Comparison of ENCODE assay signal across 19 cellular contexts in genomic region chr2:187078297-187078696, GRCh38.
A peak's percentile ranks its signal among the peaks of the same experiment; 100 is the strongest.
DNase-seq lines count a peak whose midpoint lies in the region; ATAC-seq and TF ChIP-seq lines count a peak whose summit lies in the region.
"Had no signal": no experiment of that assay in that cellular context is flagged by ENCODE, and none has a peak within 500 bp of the region (broad histone marks: within the 10 kb centered on the region; RNA-seq: fewer than 3 reads in every experiment).

No MANE protein-coding gene starts in this region.

- peak; percentile 21 to 53 for ATAC-seq in left cardiac atrium
- peak; percentile 63 for ATAC-seq in foreskin keratinocyte
- ATAC-seq in HG02623 (IDR thresholded peaks at IDR 0.05; ENCODE audit: unreplicated experiment) = no peak
- ATAC-seq in stimulated activated naive B cell treated with anti-CD40 and anti-IgM and Interleukin-4, amounts not matched to agents 10 μg/mL and 1 μg/mL and 100 μg/mL, for 72 hours (replicated peaks) = no peak

- no peak overlapping the region for H3K27ac Mint-ChIP-seq in stimulated activated naive B cell treated with anti-CD40 and anti-IgM and Interleukin-4, amounts not matched to agents 10 μg/mL and 1 μg/mL and 100 μg/mL, for 72 hours
- H3K27ac Mint-ChIP-seq: activated naive CD4-positive, alpha-beta T cell treated with anti-CD3 and anti-CD28 coated beads for 36 hours; memory B cell had no signal

- H3K4me1 ChIP-seq in adipocyte (ENCODE audit: control insufficient read depth, insufficient read depth, low read length) (peaks cover 35% of the 10 kb centered on the region), foreskin keratinocyte (no peaks in the 10 kb centered on the region), ovary (ENCODE audit: insufficient read depth) (no peaks in the 10 kb centered on the region)
- H3K4me1 ChIP-seq: Caco-2, spleen had no signal

- TF ChIP-seq EP300 in ovary (IDR thresholded peaks at IDR 0.05) = no peak

- no peaks in the 10 kb centered on the region for H3K27me3 Mint-ChIP-seq in stimulated activated naive B cell treated with anti-CD40 and anti-IgM and Interleukin-4, amounts not matched to agents 10 μg/mL and 1 μg/mL and 100 μg/mL, for 72 hours
- H3K27me3 Mint-ChIP-seq: memory B cell had no signal

- peak overlapping the region; percentile 58 for H3K9ac ChIP-seq in adipocyte (ENCODE audit: low read length)

- no peak for DNase-seq in left cardiac atrium
- DNase-seq in cardiac septum (ENCODE audit: low spot score) = no peak
- peak; percentile 53 for DNase-seq in adipocyte (ENCODE audit: low read depth)
- DNase-seq in foreskin keratinocyte = peak in 1 of 2 donors; percentile 23
- DNase-seq in stromal cell of bone marrow (ENCODE audit: low read depth) = peak; percentile 8
- DNase-seq in ovary = no peak
- DNase-seq in stimulated activated naive B cell treated with anti-CD40 and anti-IgM and Interleukin-4, amounts not matched to agents 10 μg/mL and 1 μg/mL and 100 μg/mL, for 72 hours = no peak
- DNase-seq: ACHN; activated CD4-positive, CD25-positive, alpha-beta regulatory T cell treated with anti-CD3 and anti-CD28 coated beads, Interleukin-2, amount 50 U/mL, for 72 hours; activated CD8-positive, alpha-beta memory T cell treated with anti-CD3 and anti-CD28 coated beads, Interleukin-2, amount 50 U/mL, for 4 hours; activated naive CD4-positive, alpha-beta T cell treated with anti-CD3 and anti-CD28 coated beads for 36 hours; Caco-2; NCI-H1048; spleen; substantia nigra; SW 1271 had no signal

- no peak overlapping the region for H3K4me3 ChIP-seq in adipocyte (ENCODE audit: low read length)
- H3K4me3 ChIP-seq in ovary = no peak overlapping the region
- H3K4me3 ChIP-seq: spleen had no signal

- TF ChIP-seq CTCF in foreskin keratinocyte (conservative IDR thresholded peaks at IDR 0.05) (no peak), ovary (IDR thresholded peaks at IDR 0.05) (no peak)

- intact Hi-C loops in left cardiac atrium (cut with DNase I) (no loop called here), cardiac septum (cut with DNase I) (no loop called here), ovary (cut with DNase I) (no loop called here)

- TF ChIP-seq POLR2A in ovary (IDR thresholded peaks at IDR 0.05) = no peak

- no peaks in the 10 kb centered on the region for H3K36me3 Mint-ChIP-seq in stimulated activated naive B cell treated with anti-CD40 and anti-IgM and Interleukin-4, amounts not matched to agents 10 μg/mL and 1 μg/mL and 100 μg/mL, for 72 hours
- H3K36me3 Mint-ChIP-seq: memory B cell had no signal

- H3K27ac ChIP-seq in foreskin keratinocyte = no peak overlapping the region
- no peak overlapping the region for H3K27ac ChIP-seq in ovary
- H3K27ac ChIP-seq: epithelial cell of prostate, spleen had no signal

- H3K9me3 Mint-ChIP-seq in stimulated activated naive B cell treated with anti-CD40 and anti-IgM and Interleukin-4, amounts not matched to agents 10 μg/mL and 1 μg/mL and 100 μg/mL, for 72 hours = no peaks in the 10 kb centered on the region
- H3K9me3 Mint-ChIP-seq: activated naive CD4-positive, alpha-beta T cell treated with anti-CD3 and anti-CD28 coated beads for 36 hours; memory B cell had no signal

- 46 to 53% (median 48%) methylated on average over 1 of the region's 1 CpG for WGBS in ovary, 3 donors

- H3K36me3 ChIP-seq in adipocyte (ENCODE audit: control insufficient read depth, insufficient read depth, low read length, severe bottlenecking) (no peaks in the 10 kb centered on the region), ovary (no peaks in the 10 kb centered on the region)
- H3K36me3 ChIP-seq: spleen had no signal

- H3K27me3 ChIP-seq in adipocyte (replicated peaks; ENCODE audit: control insufficient read depth, insufficient read depth, low read length) (no peaks in the 10 kb centered on the region), foreskin keratinocyte (no peaks in the 10 kb centered on the region), ovary (no peaks in the 10 kb centered on the region)
- H3K27me3 ChIP-seq: spleen had no signal

- no peak overlapping the region for H3K4me3 Mint-ChIP-seq in stimulated activated naive B cell treated with anti-CD40 and anti-IgM and Interleukin-4, amounts not matched to agents 10 μg/mL and 1 μg/mL and 100 μg/mL, for 72 hours
- H3K4me3 Mint-ChIP-seq: activated naive CD4-positive, alpha-beta T cell treated with anti-CD3 and anti-CD28 coated beads for 36 hours; memory B cell had no signal

- no peaks in the 10 kb centered on the region for H3K4me1 Mint-ChIP-seq in stimulated activated naive B cell treated with anti-CD40 and anti-IgM and Interleukin-4, amounts not matched to agents 10 μg/mL and 1 μg/mL and 100 μg/mL, for 72 hours
- H3K4me1 Mint-ChIP-seq: memory B cell had no signal

- peaks cover 3% of the 10 kb centered on the region for H3K9me3 ChIP-seq in adipocyte (ENCODE audit: control insufficient read depth, low read length)
- H3K9me3 ChIP-seq in ovary = no peaks in the 10 kb centered on the region

Comparison
In these comparisons a context has a peak if more than half of its experiments do, and no peak if none do; other contexts are left out.
1. ATAC-seq: peak in left cardiac atrium (2 of 2) and foreskin keratinocyte (single experiment); none in HG02623 (single experiment) and stimulated activated naive B cell treated with anti-CD40 and anti-IgM and Interleukin-4, amounts not matched to agents 10 μg/mL and 1 μg/mL and 100 μg/mL, for 72 hours (0 of 2).
2. DNase-seq: peak in adipocyte (single experiment) and stromal cell of bone marrow (single experiment); none in left cardiac atrium (single experiment), cardiac septum (single experiment), ovary (0 of 5) and stimulated activated naive B cell treated with anti-CD40 and anti-IgM and Interleukin-4, amounts not matched to agents 10 μg/mL and 1 μg/mL and 100 μg/mL, for 72 hours (single experiment).